Comparison of ENCODE assay signal across 12 cellular contexts in genomic region chr5:179379321-179379890, GRCh38. TPM values are rescaled to one million over a fixed set of nuclear protein-coding genes. Genes with fewer than 3 reads are reported as not detected.
"Had no signal": no experiment of that assay in that cellular context is flagged by ENCODE, and none has a peak within 500 bp of the region (broad histone marks: within the 10 kb centered on the region; RNA-seq: fewer than 3 reads in every experiment).

No MANE protein-coding gene starts in this region.

- H3K27me3 Mint-ChIP-seq: activated CD4-positive, alpha-beta T cell treated with anti-CD3 and anti-CD28 coated beads, Interleukin-2, amount 10 ng/mL, durations not matched to agents 24 days and 14 days had no signal

- H3K4me1 Mint-ChIP-seq: activated CD4-positive, alpha-beta T cell treated with anti-CD3 and anti-CD28 coated beads, Interleukin-2, amount 10 ng/mL, durations not matched to agents 24 days and 14 days had no signal

- H3K27ac Mint-ChIP-seq: activated CD4-positive, alpha-beta T cell treated with anti-CD3 and anti-CD28 coated beads, Interleukin-2, amount 10 ng/mL, durations not matched to agents 24 days and 14 days had no signal

- DNase-seq: activated CD4-positive, alpha-beta T cell treated with anti-CD3 and anti-CD28 coated beads, Interleukin-2, amount 10 ng/mL, durations not matched to agents 24 days and 14 days; activated CD4-positive, CD25-positive, alpha-beta regulatory T cell; activated CD8-positive, alpha-beta memory T cell treated with anti-CD3 and anti-CD28 coated beads, Interleukin-2, amount 50 U/mL, for 48 hours; activated naive CD4-positive, alpha-beta T cell; hypothalamus; mesendoderm; ovary; stimulated activated CD4-positive, alpha-beta T cell treated with anti-CD3 and anti-CD28 coated beads, Interleukin-4, amount 100 ng/mL, for 4 hours; stimulated activated CD8-positive, alpha-beta memory T cell treated with anti-CD3 and anti-CD28 coated beads, Interleukin-4, amount 100 ng/mL, for 48 hours; stimulated activated naive CD4-positive, alpha-beta T cell treated with Interleukin-2 at 50 U/mL for 16 hours; T-helper 2 cell had no signal

- H3K36me3 ChIP-seq: ovary had no signal

- H3K27me3 ChIP-seq: ovary had no signal

- H3K9me3 ChIP-seq: ovary had no signal

- H3K27ac ChIP-seq: ovary had no signal

- H3K4me3 ChIP-seq: ovary had no signal

- H3K4me3 Mint-ChIP-seq: activated CD4-positive, alpha-beta T cell treated with anti-CD3 and anti-CD28 coated beads, Interleukin-2, amount 10 ng/mL, durations not matched to agents 24 days and 14 days had no signal

- H3K9me3 Mint-ChIP-seq: activated CD4-positive, alpha-beta T cell treated with anti-CD3 and anti-CD28 coated beads, Interleukin-2, amount 10 ng/mL, durations not matched to agents 24 days and 14 days had no signal

RNA-seq across cellular contexts. Expression of gene ADAMTS2, which starts 34.1 kb away (rescaled TPM):
- total RNA-seq: activated CD4-positive, alpha-beta T cell treated with anti-CD3 and anti-CD28 coated beads, Interleukin-2, amount 10 ng/mL, durations not matched to agents 24 days and 14 days; dermis microvascular lymphatic vessel endothelial cell had no signal
